In genomic region chr20:1122388-1123315, GRCh38 we compare ENCODE assay signal across 8 cellular contexts. TPM values are rescaled to one million over a fixed set of nuclear protein-coding genes. Genes with fewer than 3 reads are reported as not detected.
DNase-seq lines count a peak whose midpoint lies in the region; FAIRE-seq and TF ChIP-seq lines count a peak whose summit lies in the region.

No MANE protein-coding gene starts in this region.

- TF ChIP-seq CTCF in bronchial epithelial cell (IDR thresholded peaks at IDR 0.05; ENCODE audit: insufficient read depth, low read length, severe bottlenecking) (no peak), D721Med (IDR thresholded peaks at IDR 0.05; ENCODE audit: insufficient read depth, missing control alignments) (no peak)

- no peak overlapping the region for H3K4me3 ChIP-seq in bronchial epithelial cell (ENCODE audit: low read depth, low read length)

- H3K36me3 ChIP-seq in bronchial epithelial cell (ENCODE audit: control insufficient read depth, insufficient read depth, low read length): peaks cover 10% of the 10 kb centered on the region

- FAIRE-seq in bronchial epithelial cell (lab: Jason Lieb, UNC) (no peak), D721Med (lab: Jason Lieb, UNC) (no peak)

- DNase-seq in ELR (ENCODE audit: low read depth) (peak; percentile 27), NCI-H2029 (lab: John Stamatoyannopoulos, UW) (peak; percentile 78), bronchial epithelial cell (ENCODE audit: low read depth) (peak; percentile 48), midbrain (lab: John Stamatoyannopoulos, UW) (peak; percentile 20), amniotic stem cell (lab: John Stamatoyannopoulos, UW) (no peak), NCI-H446 (lab: John Stamatoyannopoulos, UW) (no peak), GM19238 (ENCODE audit: insufficient read length, low spot score) (no peak), D721Med (ENCODE audit: insufficient read length, low spot score) (no peak)

- no peaks in the 10 kb centered on the region for H3K27me3 ChIP-seq in bronchial epithelial cell (ENCODE audit: control insufficient read depth, insufficient read depth, low read length)

RNA-seq across cellular contexts. Expression of gene PSMF1, which starts 4.2 kb away (rescaled TPM):
- total RNA-seq in bronchial epithelial cell: 20.3 and 20.7 TPM in 2 replicates

Comparison
In these comparisons a context has a peak if more than half of its experiments do, and no peak if none do; other contexts are left out.
1. DNase-seq: peak in ELR (single experiment), NCI-H2029 (single experiment), bronchial epithelial cell (single experiment) and midbrain (single experiment); none in amniotic stem cell (single experiment), NCI-H446 (0 of 2), GM19238 (single experiment) and D721Med (single experiment).